ENCODE assay signal across 14 cellular contexts in genomic region chr12:112524676-112525425, GRCh38.
DNase-seq lines count a peak whose midpoint lies in the region; ATAC-seq and TF ChIP-seq lines count a peak whose summit lies in the region.
"Had no signal": no experiment of that assay in that cellular context is flagged by ENCODE, and none has a peak within 500 bp of the region (broad histone marks: within the 10 kb centered on the region; RNA-seq: fewer than 3 reads in every experiment).

No MANE protein-coding gene starts in this region.

- H3K23ac ChIP-seq in IMR-90 (ENCODE audit: low read depth, low read length): no peak overlapping the region

- H3K4me3 ChIP-seq in IMR-90 (ENCODE audit: insufficient read depth, low read depth, low read length) (no peak overlapping the region), kidney epithelial cell (ENCODE audit: low read depth, low read length) (no peak overlapping the region)
- H3K4me3 ChIP-seq: heart right ventricle had no signal

- H4K8ac ChIP-seq in IMR-90 (ENCODE audit: low read depth in 2 of 2, low read length in 2 of 2): no peak overlapping the region

- H3K4me2 ChIP-seq in IMR-90 (ENCODE audit: low read depth, low read length): no peak overlapping the region

- peak; percentile 40 for TF ChIP-seq CTCF in C4-2B (conservative IDR thresholded peaks at IDR 0.05)
- TF ChIP-seq CTCF in IMR-90 (conservative IDR thresholded peaks at IDR 0.05; ENCODE audit: low read depth, low read length): no peak
- peak; percentile 2 for TF ChIP-seq CTCF in kidney epithelial cell (IDR thresholded peaks at IDR 0.05; ENCODE audit: insufficient read depth, low read length, poor library complexity, severe bottlenecking)

- no peaks in the 10 kb centered on the region for H3K4me1 ChIP-seq in IMR-90 (ENCODE audit: control insufficient read depth, insufficient read depth, low read length)
- H3K4me1 ChIP-seq: heart right ventricle had no signal

- no peak for TF ChIP-seq POLR2A in IMR-90 (IDR thresholded peaks at IDR 0.05; ENCODE audit: low read depth, low read length)

- H3K4ac ChIP-seq in IMR-90 (ENCODE audit: low read depth, low read length): no peak overlapping the region

- no peak overlapping the region for H3K56ac ChIP-seq in IMR-90 (ENCODE audit: extremely low read depth, insufficient read depth, low read length)

- TF ChIP-seq RAD21 in IMR-90 (IDR thresholded peaks at IDR 0.05; ENCODE audit: low read length): no peak

- no peak overlapping the region for H4K91ac ChIP-seq in IMR-90 (ENCODE audit: insufficient read depth, low read depth, low read length)

- intact Hi-C loops in IMR-90 (cut with micrococcal nuclease): no loop called here

- CTCF ChIA-PET in IMR-90 (lab: Yijun Ruan, JAX): no interaction called here

- no peaks in the 10 kb centered on the region for H3K9me3 ChIP-seq in IMR-90 (ENCODE audit: control insufficient read depth, insufficient read depth, low read length)
- H3K9me3 ChIP-seq: heart right ventricle had no signal

- dilution Hi-C loops in IMR-90 (cut with HindIII; ENCODE audit: low sequenced_read_pairs, unreplicated experiment): no loop called here

- H3K27me3 ChIP-seq in IMR-90 (ENCODE audit: control insufficient read depth, insufficient read depth, low read length) (no peaks in the 10 kb centered on the region), kidney epithelial cell (ENCODE audit: control insufficient read depth, insufficient read depth, low read length) (no peaks in the 10 kb centered on the region)
- H3K27me3 ChIP-seq: heart right ventricle had no signal

- H2BK15ac ChIP-seq in IMR-90 (ENCODE audit: low read depth, low read length): no peak overlapping the region

- no peak overlapping the region for H2AK5ac ChIP-seq in IMR-90 (ENCODE audit: low read depth, low read length)

- peak; percentile 29 for DNase-seq in IMR-90
- DNase-seq in astrocyte of the hippocampus (ENCODE audit: low read depth, low spot score): peak; percentile 78
- peak; percentile 43 for DNase-seq in kidney epithelial cell (ENCODE audit: low read depth)
- no peak for DNase-seq in NOMO-1 treated with DMSO at 0.1 percent for 48 hours (lab: John Stamatoyannopoulos, UW; ENCODE audit: unreplicated experiment)
- DNase-seq in stimulated activated CD4-positive, alpha-beta T cell treated with anti-CD3 and anti-CD28 coated beads, Interleukin-4, amount 100 ng/mL, for 4 hours: no peak
- DNase-seq in stimulated activated CD4-positive, alpha-beta T cell treated with anti-CD3 and anti-CD28 coated beads, Interleukin-4, amount 100 ng/mL, for 24 hours: no peak
- no peak for DNase-seq in KBM-7
- DNase-seq: cerebellar nuclear complex; heart right ventricle; naive B cell; NCI-H2029; stimulated activated CD4-positive, alpha-beta T cell treated with anti-CD3 and anti-CD28 coated beads, Interleukin-15, amount 100 ng/mL, for 24 hours; WERI-Rb-1 had no signal

- no peaks in the 10 kb centered on the region for H3K79me1 ChIP-seq in IMR-90 (ENCODE audit: low read depth in 1 of 2, low read length in 2 of 2)

- POLR2A ChIA-PET in IMR-90 (lab: Charles Lee; ENCODE audit: unreplicated experiment): no interaction called here

- peak; percentile 46 for ATAC-seq in IMR-90 (ENCODE audit: low read depth)
- ATAC-seq: heart right ventricle had no signal

- no peaks in the 10 kb centered on the region for H3K36me3 ChIP-seq in IMR-90 (ENCODE audit: control insufficient read depth, insufficient read depth, low read length)
- no peaks in the 10 kb centered on the region for H3K36me3 ChIP-seq in kidney epithelial cell (ENCODE audit: control insufficient read depth, insufficient read depth, low read length)
- H3K36me3 ChIP-seq: heart right ventricle, WERI-Rb-1 had no signal

- H3K27ac ChIP-seq in C4-2B (no peak overlapping the region), IMR-90 (ENCODE audit: insufficient read depth, low read length) (no peak overlapping the region)
- H3K27ac ChIP-seq: heart right ventricle, WERI-Rb-1 had no signal

- no peak overlapping the region for H2BK5ac ChIP-seq in IMR-90 (ENCODE audit: low read depth, low read length, poor library complexity, severe bottlenecking)

- H3K14ac ChIP-seq in IMR-90 (replicated peaks; ENCODE audit: low read depth, low read length): no peak overlapping the region

- no peak overlapping the region for H3K18ac ChIP-seq in IMR-90 (ENCODE audit: low read depth, low read length)

- H2BK20ac ChIP-seq in IMR-90 (ENCODE audit: low read depth, low read length): no peak overlapping the region

- no peak overlapping the region for H4K5ac ChIP-seq in IMR-90 (ENCODE audit: low read depth, low read length)

- H2AK9ac ChIP-seq in IMR-90 (replicated peaks; ENCODE audit: low read depth, low read length, poor library complexity): no peak overlapping the region

- H3K9ac ChIP-seq in IMR-90 (ENCODE audit: low read depth, low read length): no peak overlapping the region

- in situ Hi-C loops in IMR-90 (cut with MboI; ENCODE audit: low sequenced_read_pairs): no loop called here
- in situ Hi-C loops in KBM-7 (cut with MboI; ENCODE audit: low pct_unique_long_range_greater_than_20kb, low sequenced_read_pairs): no loop called here

- 40% methylated on average over 1 of the region's 5 CpGs; no CpG with 5 or more reads in 1 of the 2 experiments for WGBS in IMR-90 (ENCODE audit: extremely low coverage in 2 of 2, insufficient read length in 1 of 2), 2 experiments

- no peaks in the 10 kb centered on the region for H3K9me1 ChIP-seq in IMR-90 (ENCODE audit: insufficient read depth, low read length)

- H2AFZ ChIP-seq in IMR-90 (replicated peaks; ENCODE audit: low read length, poor library complexity): no peak overlapping the region

- no TSS peak for BruUV-seq in IMR-90 (replicated peaks; lab: Mats Ljungman, UMichigan)

- H2BK120ac ChIP-seq in IMR-90 (ENCODE audit: low read depth, low read length): no peak overlapping the region

- H4K20me1 ChIP-seq in IMR-90 (ENCODE audit: insufficient read depth, low read length): no peaks in the 10 kb centered on the region

TF ChIP-seq in IMR-90, 13 proteins besides CTCF, POLR2A, EP300 and RAD21:
- TF ChIP-seq RCOR1 (IDR thresholded peaks at IDR 0.05; ENCODE audit: insufficient replicate concordance, low read length) (no peak), MAZ (IDR thresholded peaks at IDR 0.05; ENCODE audit: borderline replicate concordance, low read depth, low read length) (no peak), MXI1 (IDR thresholded peaks at IDR 0.05; ENCODE audit: borderline replicate concordance, low read depth, low read length) (no peak), SMC3 (IDR thresholded peaks at IDR 0.05; ENCODE audit: low read depth, low read length) (no peak), RFX5 (IDR thresholded peaks at IDR 0.05; ENCODE audit: low read depth, low read length) (no peak), CHD1 (IDR thresholded peaks at IDR 0.05; ENCODE audit: low read depth, low read length) (no peak), BHLHE40 (IDR thresholded peaks at IDR 0.05; ENCODE audit: low read depth, low read length) (no peak), FOS (IDR thresholded peaks at IDR 0.05; ENCODE audit: low read depth, low read length) (no peak)
- TF ChIP-seq, protein P1, sequence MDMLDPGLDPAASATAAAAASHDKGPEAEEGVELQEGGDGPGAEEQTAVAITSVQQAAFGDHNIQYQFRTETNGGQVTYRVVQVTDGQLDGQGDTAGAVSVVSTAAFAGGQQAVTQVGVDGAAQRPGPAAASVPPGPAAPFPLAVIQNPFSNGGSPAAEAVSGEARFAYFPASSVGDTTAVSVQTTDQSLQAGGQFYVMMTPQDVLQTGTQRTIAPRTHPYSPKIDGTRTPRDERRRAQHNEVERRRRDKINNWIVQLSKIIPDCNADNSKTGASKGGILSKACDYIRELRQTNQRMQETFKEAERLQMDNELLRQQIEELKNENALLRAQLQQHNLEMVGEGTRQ (IDR thresholded peaks at IDR 0.05; ENCODE audit: low read depth, low read length): no peak

Comparison
In these comparisons a context has a peak if more than half of its experiments do, and no peak if none do; other contexts are left out.
1. DNase-seq: peak in IMR-90 (single experiment), astrocyte of the hippocampus (single experiment) and kidney epithelial cell (single experiment); none in NOMO-1 treated with DMSO at 0.1 percent for 48 hours (single experiment), stimulated activated CD4-positive, alpha-beta T cell treated with anti-CD3 and anti-CD28 coated beads, Interleukin-4, amount 100 ng/mL, for 4 hours (0 of 2), stimulated activated CD4-positive, alpha-beta T cell treated with anti-CD3 and anti-CD28 coated beads, Interleukin-4, amount 100 ng/mL, for 24 hours (single experiment) and KBM-7 (single experiment).